ENCODE assay signal across 9 cellular contexts in the genomic region with DNA sequence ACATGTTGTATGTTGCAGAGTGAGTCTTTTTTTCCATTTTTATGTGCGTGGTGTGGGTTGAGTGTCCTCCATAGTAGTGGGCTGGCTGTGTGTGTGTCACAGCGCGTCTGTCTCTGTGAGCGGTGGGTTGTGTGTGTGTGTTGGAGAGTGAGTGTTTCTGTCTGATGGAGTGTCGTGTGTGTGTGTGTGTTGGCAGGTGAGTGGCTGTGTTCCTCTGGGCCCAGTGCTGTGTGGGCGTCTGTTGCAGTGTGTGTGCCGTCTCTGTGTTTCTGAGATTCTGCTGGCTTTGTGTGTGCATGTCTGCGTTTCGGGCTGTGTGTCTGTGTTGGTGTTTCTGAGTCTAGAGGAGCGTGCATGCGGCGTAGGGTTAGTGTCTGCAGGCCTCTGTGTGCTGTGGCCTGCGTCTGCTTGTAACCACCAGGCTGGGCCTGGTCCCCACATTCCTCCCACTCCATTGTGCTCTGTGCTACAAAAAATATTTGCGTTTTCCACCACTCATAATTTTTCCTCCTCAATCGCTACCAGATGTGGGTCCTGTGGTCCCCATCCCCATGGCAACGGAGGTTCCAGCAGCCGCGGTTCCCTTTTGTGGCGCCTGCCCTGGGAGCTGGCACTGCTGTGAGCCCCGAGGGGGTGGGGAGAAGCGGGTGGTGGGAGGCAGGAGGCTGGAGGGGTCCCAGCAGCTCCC. TPM values are rescaled to one million over a fixed set of nuclear protein-coding genes. Genes with fewer than 3 reads are reported as not detected.
DNase-seq lines count a peak whose midpoint lies in the region; ATAC-seq and TF ChIP-seq lines count a peak whose summit lies in the region.
"Had no signal": no experiment of that assay in that cellular context is flagged by ENCODE, and none has a peak within 500 bp of the region (broad histone marks: within the 10 kb centered on the region; RNA-seq: fewer than 3 reads in every experiment).

No MANE protein-coding gene starts in this region.

- DNase-seq in activated CD4-positive, alpha-beta T cell treated with anti-CD3 and anti-CD28 coated beads for 48 hours = peak; percentile 27
- no peak for DNase-seq in activated CD4-positive, alpha-beta T cell treated with anti-CD3 and anti-CD28 coated beads for 4 hours
- peak; percentile 55 for DNase-seq in SK-N-DZ (ENCODE audit: low spot score)
- peak; percentile 26 for DNase-seq in fibroblast of the conjunctiva (ENCODE audit: low read depth)
- DNase-seq in tibial nerve (ENCODE audit: low spot score in 2 of 2) = no peak
- no peak for DNase-seq in hippocampal formation (lab: John Stamatoyannopoulos, UW)
- DNase-seq in foreskin keratinocyte = no peak
- DNase-seq: central memory CD4-positive, alpha-beta T cell had no signal

- H3K27me3 ChIP-seq in tibial nerve (no peaks in the 10 kb centered on the region), foreskin keratinocyte (peaks cover 43% of the 10 kb centered on the region)

- H3K4me3 ChIP-seq in tibial nerve = no peak overlapping the region

- H3K36me3 ChIP-seq in tibial nerve = peaks cover 0 to 24% (median 0%) of the 10 kb centered on the region in 3 donors

- peaks cover 0 to 44% (median 29%) of the 10 kb centered on the region in 4 donors for H3K4me1 ChIP-seq in tibial nerve
- H3K4me1 ChIP-seq in foreskin keratinocyte = no peaks in the 10 kb centered on the region

- no peak for TF ChIP-seq EP300 in tibial nerve (IDR thresholded peaks at IDR 0.05)

- 27 to 30% methylated on average over 17 to 21 of the region's 21 CpGs for WGBS in tibial nerve, 2 donors

- no peak for TF ChIP-seq CTCF in tibial nerve (IDR thresholded peaks at IDR 0.05)
- no peak for TF ChIP-seq CTCF in foreskin keratinocyte (conservative IDR thresholded peaks at IDR 0.05)

- H3K27ac ChIP-seq in tibial nerve = peak overlapping the region in 3 of 4 donors; percentile 70 to 92 (median 86)
- no peak overlapping the region for H3K27ac ChIP-seq in foreskin keratinocyte

- H3K9me3 ChIP-seq in tibial nerve = no peaks in the 10 kb centered on the region

- ATAC-seq in foreskin keratinocyte = no peak
- ATAC-seq in GM18868 (IDR thresholded peaks at IDR 0.05; ENCODE audit: unreplicated experiment) = no peak

- TF ChIP-seq POLR2A in tibial nerve (IDR thresholded peaks at IDR 0.05) = no peak

RNA-seq across cellular contexts. Expression of gene SCARF2, which starts 15.2 kb away (rescaled TPM):
- polyA plus RNA-seq in SK-N-DZ (2014; cell fraction: cytosol; rRNA removed) = 30.3 and 31.2 TPM in 2 replicates
- polyA plus RNA-seq in SK-N-DZ (2014; cell fraction: nucleus; rRNA removed) = 42.9 and 46.9 TPM in 2 replicates
- 10 to 100 TPM; 28.4 to 72.0 (median 53.1) TPM for total RNA-seq in tibial nerve
- total RNA-seq in foreskin keratinocyte = 0.14 and 0.24 TPM in 2 replicates
- polyA plus RNA-seq in foreskin keratinocyte = 0.17 and 0.25 TPM in 2 replicates

RNA-seq across cellular contexts. Expression of gene ZNF74, which starts 28.5 kb away (rescaled TPM):
- 37.7 and 53.3 TPM in 2 replicates for polyA plus RNA-seq in SK-N-DZ (2014; cell fraction: cytosol; rRNA removed)
- polyA plus RNA-seq in SK-N-DZ (2014; cell fraction: nucleus; rRNA removed) = 30.5 and 43.1 TPM in 2 replicates
- total RNA-seq in tibial nerve = 10 to 100 TPM in 2 of 4 donors, 1 to 10 TPM in 2; 8.7 to 13.5 (median 10.2) TPM
- 9.2 and 10.7 TPM in 2 replicates for total RNA-seq in foreskin keratinocyte
- polyA plus RNA-seq in foreskin keratinocyte = 5.8 and 7.0 TPM in 2 replicates

Comparison
In these comparisons a context has a peak if more than half of its experiments do, and no peak if none do; other contexts are left out.
1. DNase-seq: peak in activated CD4-positive, alpha-beta T cell treated with anti-CD3 and anti-CD28 coated beads for 48 hours (single experiment), SK-N-DZ (single experiment) and fibroblast of the conjunctiva (single experiment); none in activated CD4-positive, alpha-beta T cell treated with anti-CD3 and anti-CD28 coated beads for 4 hours (0 of 2), tibial nerve (0 of 2), hippocampal formation (0 of 2) and foreskin keratinocyte (0 of 2).
2. RNA of gene SCARF2, which starts 15.2 kb away (total RNA-seq): 28.4 to 72.0 TPM in tibial nerve; 0.14 to 0.24 TPM in foreskin keratinocyte; every median in the first group is over 10 times any median in the second.